Comparison of ENCODE assay signal across 1 cellular context in genomic region chrX:25018682-25019081, GRCh38.
TF ChIP-seq lines count a peak whose summit lies in the region.

No MANE protein-coding gene starts in this region.

TF ChIP-seq in endothelial cell of umbilical vein, 7 proteins besides CTCF, POLR2A, EP300 and RAD21 (continued from another document):
- TF ChIP-seq GATA2 (IDR thresholded peaks at IDR 0.05; ENCODE audit: insufficient read depth, insufficient read length, low read depth, low read length) (no peak), FOS (IDR thresholded peaks at IDR 0.05; ENCODE audit: borderline replicate concordance, insufficient read depth, low read length) (no peak), POLR2AphosphoS5 (IDR thresholded peaks at IDR 0.05; ENCODE audit: insufficient read depth, low read depth, low read length) (no peak), MAX (IDR thresholded peaks at IDR 0.05; ENCODE audit: insufficient read depth, insufficient read length) (no peak)
